In the genomic region with DNA sequence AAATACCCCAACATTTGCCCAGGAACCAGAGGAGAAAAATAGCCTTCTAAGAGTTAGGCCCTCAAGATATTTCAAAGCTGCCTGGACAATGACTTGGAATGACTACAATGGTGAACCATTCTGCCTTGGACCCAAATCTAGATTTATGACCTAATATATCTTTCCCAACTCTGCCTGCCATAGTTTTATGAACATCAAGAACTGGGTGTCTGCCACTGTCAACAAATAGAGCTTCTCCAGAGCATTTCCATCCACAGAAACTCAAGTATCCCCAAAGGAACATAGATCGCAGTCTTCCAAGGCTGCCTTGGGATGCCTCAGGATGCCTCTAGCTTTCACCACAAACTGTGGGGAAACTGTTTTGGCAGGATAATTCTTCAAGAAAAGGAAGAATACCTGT, we compare ENCODE assay signal across 18 cellular contexts. TPM values are rescaled to one million over a fixed set of nuclear protein-coding genes. Genes with fewer than 3 reads are reported as not detected.
A peak's percentile ranks its signal among the peaks of the same experiment; 100 is the strongest.
DNase-seq lines count a peak whose midpoint lies in the region; ATAC-seq, FAIRE-seq and TF ChIP-seq lines count a peak whose summit lies in the region.
"Had no signal": no experiment of that assay in that cellular context is flagged by ENCODE, and none has a peak within 500 bp of the region (broad histone marks: within the 10 kb centered on the region; RNA-seq: fewer than 3 reads in every experiment).

No MANE protein-coding gene starts in this region.

- H4K20me1 ChIP-seq in H1 (replicated peaks in 1 of 2; ENCODE audit: control insufficient read depth in 1 of 2, insufficient read depth in 2 of 2, low read length in 2 of 2), result no peaks in the 10 kb centered on the region

- H3K4me1 ChIP-seq in HEK293 (ENCODE audit: control insufficient read depth, insufficient read depth, low read length) (peaks cover 9% of the 10 kb centered on the region; the same call in 1 of the 2 replicates), H1 (replicated peaks in 1 of 4; ENCODE audit: control insufficient read depth in 3 of 4, insufficient read depth in 4 of 4, low read length in 3 of 4) (peaks cover 0 to 3% (median 0%) of the 10 kb centered on the region in 4 experiments; a peak in 4 of 7 replicates), left ventricle myocardium inferior (peaks cover 22% of the 10 kb centered on the region)

- H3K4ac ChIP-seq in H1 (replicated peaks; ENCODE audit: insufficient read length, low read depth, low read length), result no peak overlapping the region

- no peak overlapping the region for H3K23ac ChIP-seq in H1 (ENCODE audit: insufficient read length)

- ATAC-seq in stimulated activated memory B cell treated with anti-CD40 and anti-IgM and Interleukin-4, amounts not matched to agents 10 μg/mL and 1 μg/mL and 100 μg/mL, for 72 hours, result no peak
- no peak for ATAC-seq in HG02588 (IDR thresholded peaks at IDR 0.05; ENCODE audit: unreplicated experiment)
- no peak for ATAC-seq in natural killer cell treated with Interleukin-12 subunit alpha and Interleukin-12 subunit beta and Interleukin-15 and Interleukin-18, amount 100 ng/mL, for 72 hours
- ATAC-seq: K562 had no signal

- H2BK15ac ChIP-seq in H1 (ENCODE audit: low read length), result 0 out of 2 replicates have a peak overlapping the region, but pooled peaks have one; percentile 22

- no peak overlapping the region for H4K8ac ChIP-seq in H1 (ENCODE audit: extremely low read depth, insufficient read depth, low read length)

- H3K9me3 Mint-ChIP-seq in stimulated activated memory B cell treated with anti-CD40 and anti-IgM and Interleukin-4, amounts not matched to agents 10 μg/mL and 1 μg/mL and 100 μg/mL, for 72 hours, result peaks cover 1% of the 10 kb centered on the region
- peaks cover 2% of the 10 kb centered on the region for H3K9me3 Mint-ChIP-seq in natural killer cell treated with Interleukin-12 subunit alpha and Interleukin-12 subunit beta and Interleukin-15 and Interleukin-18, amount 100 ng/mL, for 72 hours

- no peaks in the 10 kb centered on the region for H3K36me3 Mint-ChIP-seq in stimulated activated memory B cell treated with anti-CD40 and anti-IgM and Interleukin-4, amounts not matched to agents 10 μg/mL and 1 μg/mL and 100 μg/mL, for 72 hours
- H3K36me3 Mint-ChIP-seq in natural killer cell treated with Interleukin-12 subunit alpha and Interleukin-12 subunit beta and Interleukin-15 and Interleukin-18, amount 100 ng/mL, for 72 hours, result no peaks in the 10 kb centered on the region
- H3K36me3 Mint-ChIP-seq: memory B cell had no signal

- H3K4me3 Mint-ChIP-seq in stimulated activated memory B cell treated with anti-CD40 and anti-IgM and Interleukin-4, amounts not matched to agents 10 μg/mL and 1 μg/mL and 100 μg/mL, for 72 hours, result no peak overlapping the region
- no peak overlapping the region for H3K4me3 Mint-ChIP-seq in natural killer cell treated with Interleukin-12 subunit alpha and Interleukin-12 subunit beta and Interleukin-15 and Interleukin-18, amount 100 ng/mL, for 72 hours
- H3K4me3 Mint-ChIP-seq: memory B cell had no signal

- no peaks in the 10 kb centered on the region for H3K23me2 ChIP-seq in H1 (ENCODE audit: low read depth, low read length)

- H3K27me3 ChIP-seq in H1 (replicated peaks in 1 of 4; ENCODE audit: control insufficient read depth in 3 of 4, extremely low read depth in 1 of 4, insufficient read depth in 3 of 4, low read length in 3 of 4) (no peaks in the 10 kb centered on the region), left ventricle myocardium inferior (ENCODE audit: low read depth) (no peaks in the 10 kb centered on the region)

- CTCF ChIA-PET in HEK293 (lab: Yijun Ruan, JAX) (interaction anchor here (0.8 to 3.1 kb wide), 3 partner anchors 9 to 67 kb away, joined by 3 to 17 read pairs (median 4); no protein-coding TSS in a partner anchor), H1 (lab: Charles Lee; ENCODE audit: partially characterized antibody) (interaction anchor here (0.6 to 1.8 kb wide), 7 partner anchors 9 to 755 kb away, joined by 3 to 9 read pairs (median 3); no protein-coding TSS in a partner anchor)

- no peak overlapping the region for H3K18ac ChIP-seq in H1 (ENCODE audit: extremely low read depth, low read length)

- DNase-seq in H1 (ENCODE audit: low read depth in 1 of 2, low spot score in 2 of 2) (no peak), left ventricle myocardium inferior (no peak), skeletal muscle cell (ENCODE audit: low read depth) (peak; percentile 91), posterior cingulate gyrus (no peak)
- DNase-seq in natural killer cell treated with Interleukin-12 subunit alpha and Interleukin-12 subunit beta and Interleukin-15 and Interleukin-18, amount 100 ng/mL, for 72 hours (ENCODE audit: low spot score), result no peak
- DNase-seq: activated effector memory CD4-positive, alpha-beta T cell treated with anti-CD3 and anti-CD28 coated beads, Interleukin-2, amount 50 U/mL, for 16 hours; NCI-H1048; NCI-H774; PC-9; stimulated activated CD4-positive, alpha-beta T cell treated with anti-CD3 and anti-CD28 coated beads, Interleukin-2, amount 100 ng/mL, for 48 hours had no signal

- no peak overlapping the region for H4K5ac ChIP-seq in H1 (ENCODE audit: insufficient read length, low read depth, low read length)

- H2AFZ ChIP-seq in H1 (ENCODE audit: low read length), result no peak overlapping the region
- H2AFZ ChIP-seq: PC-9 had no signal

- intact Hi-C loops in left ventricle myocardium inferior (cut with micrococcal nuclease), result no loop called here
- intact Hi-C loops in posterior cingulate gyrus (cut with DNase I), result no loop called here

- no peak overlapping the region for H3K56ac ChIP-seq in H1 (replicated peaks; ENCODE audit: insufficient read length, low read depth, low read length)

- H3K4me2 ChIP-seq in H1 (ENCODE audit: insufficient read depth in 1 of 2, low read depth in 2 of 2, low read length in 2 of 2), result no peak overlapping the region
- H3K4me2 ChIP-seq: PC-9 had no signal

- 100% methylated on average over 1 of the region's 1 CpG; no CpG with 5 or more reads in 1 of the 2 experiments for WGBS in H1 (ENCODE audit: extremely low coverage in 1 of 2, insufficient coverage in 1 of 2, insufficient read length in 1 of 2, insufficient replicate concordance in 2 of 2, low coverage in 1 of 2, low lambda C conversion rate in 2 of 2, missing lambda C conversion rate in 1 of 2), 2 experiments

- no peak overlapping the region for H2BK120ac ChIP-seq in H1 (replicated peaks; ENCODE audit: low read depth, low read length)

- TF ChIP-seq POLR2A in H1 (IDR thresholded peaks at IDR 0.05; ENCODE audit: control extremely low read depth in 1 of 2, low read depth in 2 of 2, low read length in 2 of 2), result no peak

- FAIRE-seq in H1 (lab: Jason Lieb, UNC), result no peak
- FAIRE-seq: K562 had no signal

- peaks cover 9% of the 10 kb centered on the region for H3K27me3 Mint-ChIP-seq in stimulated activated memory B cell treated with anti-CD40 and anti-IgM and Interleukin-4, amounts not matched to agents 10 μg/mL and 1 μg/mL and 100 μg/mL, for 72 hours
- H3K27me3 Mint-ChIP-seq in natural killer cell treated with Interleukin-12 subunit alpha and Interleukin-12 subunit beta and Interleukin-15 and Interleukin-18, amount 100 ng/mL, for 72 hours, result peaks cover 0 to 9% of the 10 kb centered on the region in 2 donors

- no peak overlapping the region for H3K9ac ChIP-seq in H1 (replicated peaks in 1 of 4; ENCODE audit: extremely low read depth in 1 of 4, low read depth in 3 of 4, low read length in 3 of 4)

- H3K9me3 ChIP-seq in HEK293 (ENCODE audit: control insufficient read depth, insufficient read depth, low read depth, low read length) (no peaks in the 10 kb centered on the region), H1 (ENCODE audit: insufficient read depth in 2 of 2, low read depth in 1 of 2, low read length in 1 of 2) (no peaks in the 10 kb centered on the region), left ventricle myocardium inferior (replicated peaks) (no peaks in the 10 kb centered on the region)
- H3K9me3 ChIP-seq: neutrophil had no signal

- no peak overlapping the region for H2BK12ac ChIP-seq in H1 (ENCODE audit: low read depth, low read length)

- 0 out of 2 replicates have a peak overlapping the region, but pooled peaks have one; percentile 19 for H2BK5ac ChIP-seq in H1 (ENCODE audit: low read depth, low read length)

- H3K36me3 ChIP-seq in HEK293 (ENCODE audit: control insufficient read depth in 2 of 2, insufficient read depth in 1 of 2, low read length in 2 of 2), result no peaks in the 10 kb centered on the region
- no peaks in the 10 kb centered on the region for H3K36me3 ChIP-seq in H1 (ENCODE audit: control insufficient read depth in 2 of 4, insufficient read depth in 4 of 4, low read length in 3 of 4)
- H3K36me3 ChIP-seq in left ventricle myocardium inferior, result peaks cover 10% of the 10 kb centered on the region
- H3K36me3 ChIP-seq: neutrophil had no signal

- H3K27ac ChIP-seq in HEK293 (ENCODE audit: extremely low read depth, low read depth, low read length) (0 out of 2 replicates have a peak overlapping the region, but pooled peaks have one; percentile 4), H1 (ENCODE audit: low read depth, low read length) (no peak overlapping the region), left ventricle myocardium inferior (replicated peaks) (peak overlapping the region; percentile 35)
- H3K27ac ChIP-seq: HL-60, neutrophil, PC-9, SK-N-MC had no signal

- H4K91ac ChIP-seq in H1 (replicated peaks; ENCODE audit: insufficient read length, low read length), result peak overlapping the region; percentile 11

- H3K4me1 Mint-ChIP-seq in stimulated activated memory B cell treated with anti-CD40 and anti-IgM and Interleukin-4, amounts not matched to agents 10 μg/mL and 1 μg/mL and 100 μg/mL, for 72 hours, result no peaks in the 10 kb centered on the region
- no peaks in the 10 kb centered on the region for H3K4me1 Mint-ChIP-seq in natural killer cell treated with Interleukin-12 subunit alpha and Interleukin-12 subunit beta and Interleukin-15 and Interleukin-18, amount 100 ng/mL, for 72 hours (ENCODE audit: low read depth in 2 of 2)
- H3K4me1 Mint-ChIP-seq: memory B cell had no signal

- no peak overlapping the region for H2BK20ac ChIP-seq in H1 (ENCODE audit: low read length)

- no peaks in the 10 kb centered on the region for H3K79me2 ChIP-seq in H1 (ENCODE audit: control insufficient read depth in 1 of 2, insufficient read depth in 2 of 2, low read length in 2 of 2)

- no peak overlapping the region for H3K27ac Mint-ChIP-seq in stimulated activated memory B cell treated with anti-CD40 and anti-IgM and Interleukin-4, amounts not matched to agents 10 μg/mL and 1 μg/mL and 100 μg/mL, for 72 hours
- H3K27ac Mint-ChIP-seq in natural killer cell treated with Interleukin-12 subunit alpha and Interleukin-12 subunit beta and Interleukin-15 and Interleukin-18, amount 100 ng/mL, for 72 hours, result no peak overlapping the region
- H3K27ac Mint-ChIP-seq: memory B cell had no signal

- no peak for TF ChIP-seq CTCF in HEK293 (tag by site-specific recombination; IDR thresholded peaks at IDR 0.05)
- no peak for TF ChIP-seq CTCF in H1 (IDR thresholded peaks at IDR 0.05; ENCODE audit: control extremely low read depth in 1 of 3, insufficient read depth in 1 of 3, low read depth in 1 of 3, low read length in 3 of 3)
- TF ChIP-seq CTCF in left ventricle myocardium inferior (IDR thresholded peaks at IDR 0.05; ENCODE audit: borderline replicate concordance), result no peak

- H3K79me1 ChIP-seq in H1 (ENCODE audit: low read depth, low read length), result no peaks in the 10 kb centered on the region

- TF ChIP-seq RAD21 in H1 (IDR thresholded peaks at IDR 0.05 in 1 of 2, conservative IDR thresholded peaks at IDR 0.05 in 1 of 2; ENCODE audit: low read depth in 2 of 2, low read length in 2 of 2), result no peak

- no peak overlapping the region for H3K14ac ChIP-seq in H1 (ENCODE audit: insufficient read length)

- H3K4me3 ChIP-seq in HEK293 (ENCODE audit: low read depth, low read length) (no peak overlapping the region), H1 (ENCODE audit: extremely low read depth in 1 of 4, insufficient read depth in 2 of 4, low read depth in 3 of 4, low read length in 4 of 4) (no peak overlapping the region), left ventricle myocardium inferior (no peak overlapping the region), skeletal muscle cell (ENCODE audit: low read depth, low read length) (no peak overlapping the region)
- H3K4me3 ChIP-seq: K562, PC-9, SK-N-MC had no signal

- POLR2A ChIA-PET in HEK293 (lab: Yijun Ruan, JAX) (interaction anchor here (0.9 kb wide), 1 partner anchor 9 kb away, joined by 11 read pairs; no protein-coding TSS in a partner anchor), H1 (lab: Charles Lee; ENCODE audit: partially characterized antibody) (interaction anchor here (1.2 kb wide), 1 partner anchor 14 kb away, joined by 3 read pairs; no protein-coding TSS in a partner anchor)

- no peak for TF ChIP-seq EP300 in H1 (IDR thresholded peaks at IDR 0.05; ENCODE audit: borderline replicate concordance in 1 of 2, low read depth in 2 of 2, low read length in 2 of 2)

- H2AK5ac ChIP-seq in H1 (ENCODE audit: low read depth, low read length), result no peak overlapping the region

RNA-seq across cellular contexts. Expression of gene NFIB, which starts 48.2 kb away (rescaled TPM):
- total RNA-seq in H1 (2021; fragmentation: NEBNext Ultra II Directional; extraction: Animal tissue kit (Norgen Biotek cat#: 25700)), result 11.6 and 13.1 TPM in 2 replicates
- 2.1 and 2.6 TPM in 2 replicates for polyA plus RNA-seq in H1 (2011; rRNA removed)
- polyA plus RNA-seq in H1 (2011; cell fraction: cytosol; rRNA removed), result 2.1 TPM
- 14.2 TPM for polyA plus RNA-seq in H1 (2011; cell fraction: nucleus; rRNA removed)
- 3.8 to 6.3 TPM (median 4.5 TPM) in 4 replicates for polyA plus RNA-seq in H1 (2012, experiment 1 of 2)
- polyA plus RNA-seq in H1 (2012, experiment 2 of 2), result 0.62 TPM
- 5.5 TPM for polyA plus RNA-seq in H1 (2013, experiment 1 of 2)
- 4.7 TPM for polyA plus RNA-seq in H1 (2013, experiment 2 of 2)
- 25.7 and 40.9 TPM in 2 replicates for polyA minus RNA-seq in H1 (2011; rRNA and poly(A)+ RNA removed)
- polyA minus RNA-seq in H1 (2011; cell fraction: cytosol; rRNA and poly(A)+ RNA removed), result 4.4 TPM
- polyA minus RNA-seq in H1 (2011; cell fraction: nucleus; rRNA and poly(A)+ RNA removed), result 54.6 TPM
- total RNA-seq in left ventricle myocardium inferior, result 110 TPM
- not detected for total RNA-seq in natural killer cell treated with Interleukin-12 subunit alpha and Interleukin-12 subunit beta and Interleukin-15 and Interleukin-18, amount 100 ng/mL, for 72 hours

Comparison
In these comparisons a context has a peak if more than half of its experiments do, and no peak if none do; other contexts are left out.
1. RNA of gene NFIB, which starts 48.2 kb away (total RNA-seq): 110 TPM in left ventricle myocardium inferior (single experiment) and 11.6 to 13.1 TPM in H1; not detected in natural killer cell treated with Interleukin-12 subunit alpha and Interleukin-12 subunit beta and Interleukin-15 and Interleukin-18, amount 100 ng/mL, for 72 hours; every median in the first group is over 10 times any median in the second.